ENCODE assay signal across 8 cellular contexts in the genomic region with DNA sequence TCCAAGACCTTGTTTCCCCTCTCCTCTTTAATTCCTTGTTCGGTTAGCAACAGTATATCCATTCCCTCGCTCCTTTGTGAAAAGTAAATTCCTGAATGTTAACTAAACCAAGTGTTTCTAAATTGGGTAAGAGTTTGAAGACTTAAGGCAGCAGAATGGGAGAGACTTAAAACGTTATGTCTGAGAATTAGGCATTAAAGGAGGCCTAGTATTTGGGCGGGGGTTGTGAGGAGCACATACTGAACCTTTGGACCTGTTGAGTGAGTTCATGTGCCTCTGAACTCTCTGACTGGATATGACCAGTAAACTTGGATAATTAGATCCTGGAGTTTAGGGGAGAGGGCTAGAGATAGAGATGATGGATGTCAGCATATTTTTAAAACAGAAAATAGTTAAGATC. TPM values are rescaled to one million over a fixed set of nuclear protein-coding genes. Genes with fewer than 3 reads are reported as not detected.
DNase-seq lines count a peak whose midpoint lies in the region; ATAC-seq and TF ChIP-seq lines count a peak whose summit lies in the region.
"Had no signal": no experiment of that assay in that cellular context is flagged by ENCODE, and none has a peak within 500 bp of the region (broad histone marks: within the 10 kb centered on the region; RNA-seq: fewer than 3 reads in every experiment).

No MANE protein-coding gene starts in this region.

- H3K4me3 Mint-ChIP-seq in activated T-cell treated with anti-CD3 and anti-CD28 coated beads, Interleukin-2, amount 50 U/mL, for 72 hours: no peak overlapping the region
- H3K4me3 Mint-ChIP-seq: mesothelial cell of epicardium had no signal

- no peaks in the 10 kb centered on the region for H3K9me3 Mint-ChIP-seq in activated T-cell treated with anti-CD3 and anti-CD28 coated beads, Interleukin-2, amount 50 U/mL, for 72 hours
- H3K9me3 Mint-ChIP-seq: mesothelial cell of epicardium had no signal

- H3K36me3 Mint-ChIP-seq in activated T-cell treated with anti-CD3 and anti-CD28 coated beads, Interleukin-2, amount 50 U/mL, for 72 hours (ENCODE audit: insufficient read depth in 2 of 2): peaks cover 10 to 16% of the 10 kb centered on the region in 2 donors
- H3K36me3 Mint-ChIP-seq: mesothelial cell of epicardium had no signal

- H3K4me1 Mint-ChIP-seq in activated T-cell treated with anti-CD3 and anti-CD28 coated beads, Interleukin-2, amount 50 U/mL, for 72 hours (ENCODE audit: low read depth): peaks cover 30% of the 10 kb centered on the region

- 33% methylated on average over 4 of the region's 4 CpGs for WGBS in suprapubic skin

- H3K36me3 ChIP-seq in HUES6 (ENCODE audit: control insufficient read depth, insufficient read depth, low read length) (peaks cover 45% of the 10 kb centered on the region), ascending aorta (no peaks in the 10 kb centered on the region), kidney epithelial cell (ENCODE audit: control insufficient read depth, insufficient read depth, low read length) (peaks cover 2% of the 10 kb centered on the region), suprapubic skin (no peaks in the 10 kb centered on the region)

- ATAC-seq in GM18907 (IDR thresholded peaks at IDR 0.05; ENCODE audit: unreplicated experiment): no peak
- no peak for ATAC-seq in activated T-cell treated with anti-CD3 and anti-CD28 coated beads, Interleukin-2, amount 50 U/mL, for 72 hours (replicated peaks in 1 of 2)

- peak overlapping the region; percentile 96 for H3K4me3 ChIP-seq in HUES6 (ENCODE audit: low read depth, low read length)
- peak overlapping the region; percentile 72 to 99 for H3K4me3 ChIP-seq in ascending aorta
- H3K4me3 ChIP-seq in kidney epithelial cell (ENCODE audit: low read depth, low read length): peak overlapping the region; percentile 82
- H3K4me3 ChIP-seq in suprapubic skin: peak overlapping the region; percentile 67

- peak overlapping the region; percentile 85 for H3K9ac ChIP-seq in HUES6 (ENCODE audit: low read length)

- TF ChIP-seq CTCF in ascending aorta (IDR thresholded peaks at IDR 0.05) (no peak), kidney epithelial cell (IDR thresholded peaks at IDR 0.05; ENCODE audit: insufficient read depth, low read length, poor library complexity, severe bottlenecking) (no peak), suprapubic skin (IDR thresholded peaks at IDR 0.05) (no peak)

- no peak for TF ChIP-seq EP300 in suprapubic skin (IDR thresholded peaks at IDR 0.05)

- intact Hi-C loops in ascending aorta (cut with DNase I): loop anchor here (5.0 kb wide), 1 partner anchor 196 kb away; no protein-coding TSS in a partner anchor

- peaks cover 4% of the 10 kb centered on the region; the same call in 1 of the 2 replicates for H3K9me3 ChIP-seq in HUES6 (ENCODE audit: control insufficient read depth, insufficient read depth, low read depth, low read length)
- no peaks in the 10 kb centered on the region for H3K9me3 ChIP-seq in ascending aorta
- no peaks in the 10 kb centered on the region for H3K9me3 ChIP-seq in suprapubic skin

- no peaks in the 10 kb centered on the region for H3K27me3 ChIP-seq in HUES6 (ENCODE audit: control insufficient read depth, insufficient read depth, low read length)
- no peaks in the 10 kb centered on the region for H3K27me3 ChIP-seq in ascending aorta
- no peaks in the 10 kb centered on the region for H3K27me3 ChIP-seq in kidney epithelial cell (ENCODE audit: control insufficient read depth, insufficient read depth, low read length)
- H3K27me3 ChIP-seq in suprapubic skin: no peaks in the 10 kb centered on the region

- H3K4me1 ChIP-seq in HUES6 (ENCODE audit: control insufficient read depth, insufficient read depth, low read length): peaks cover 34% of the 10 kb centered on the region
- peaks cover 0 to 12% of the 10 kb centered on the region in 2 donors for H3K4me1 ChIP-seq in ascending aorta
- peaks cover 27% of the 10 kb centered on the region for H3K4me1 ChIP-seq in suprapubic skin

- no peak for TF ChIP-seq POLR2A in suprapubic skin (IDR thresholded peaks at IDR 0.05)

- H3K27me3 Mint-ChIP-seq in activated T-cell treated with anti-CD3 and anti-CD28 coated beads, Interleukin-2, amount 50 U/mL, for 72 hours (ENCODE audit: low read depth): no peaks in the 10 kb centered on the region

- H3K27ac Mint-ChIP-seq in activated T-cell treated with anti-CD3 and anti-CD28 coated beads, Interleukin-2, amount 50 U/mL, for 72 hours: no peak overlapping the region
- H3K27ac Mint-ChIP-seq: mesothelial cell of epicardium had no signal

- no peak overlapping the region for H3K27ac ChIP-seq in HUES6 (ENCODE audit: low read depth, low read length)
- H3K27ac ChIP-seq in ascending aorta: no peak overlapping the region
- H3K27ac ChIP-seq in suprapubic skin: no peak overlapping the region

- no peak for DNase-seq in ascending aorta (ENCODE audit: low spot score in 2 of 2)
- no peak for DNase-seq in kidney epithelial cell (ENCODE audit: low read depth)
- no peak for DNase-seq in suprapubic skin (ENCODE audit: low spot score in 2 of 2)
- no peak for DNase-seq in activated T-cell treated with anti-CD3 and anti-CD28 coated beads, Interleukin-2, amount 50 U/mL, for 72 hours
- no peak for DNase-seq in HPDE6-E6E7 (ENCODE audit: extremely low spot score)

RNA-seq across cellular contexts. Expression of gene MSMO1, which starts 1.2 kb away (rescaled TPM):
- total RNA-seq in ascending aorta (3.6 TPM), kidney epithelial cell (192 and 228 TPM in 2 replicates), suprapubic skin (100 to 1,000 TPM in 3 of 4 donors, 10 to 100 TPM in 1; 48.8 to 173 (median 133) TPM)
- 10 to 100 TPM; 21.0 to 23.7 TPM for total RNA-seq in activated T-cell treated with anti-CD3 and anti-CD28 coated beads, Interleukin-2, amount 50 U/mL, for 72 hours

RNA-seq across cellular contexts. Expression of gene CPE, which starts 50.1 kb away (rescaled TPM):
- total RNA-seq in ascending aorta (199 TPM), kidney epithelial cell (8.9 and 10.7 TPM in 2 replicates), suprapubic skin (10 to 100 TPM; 22.3 to 33.5 (median 30.9) TPM)
- not detected for total RNA-seq in activated T-cell treated with anti-CD3 and anti-CD28 coated beads, Interleukin-2, amount 50 U/mL, for 72 hours
